Comparison of ENCODE assay signal across 13 cellular contexts in the genomic region with DNA sequence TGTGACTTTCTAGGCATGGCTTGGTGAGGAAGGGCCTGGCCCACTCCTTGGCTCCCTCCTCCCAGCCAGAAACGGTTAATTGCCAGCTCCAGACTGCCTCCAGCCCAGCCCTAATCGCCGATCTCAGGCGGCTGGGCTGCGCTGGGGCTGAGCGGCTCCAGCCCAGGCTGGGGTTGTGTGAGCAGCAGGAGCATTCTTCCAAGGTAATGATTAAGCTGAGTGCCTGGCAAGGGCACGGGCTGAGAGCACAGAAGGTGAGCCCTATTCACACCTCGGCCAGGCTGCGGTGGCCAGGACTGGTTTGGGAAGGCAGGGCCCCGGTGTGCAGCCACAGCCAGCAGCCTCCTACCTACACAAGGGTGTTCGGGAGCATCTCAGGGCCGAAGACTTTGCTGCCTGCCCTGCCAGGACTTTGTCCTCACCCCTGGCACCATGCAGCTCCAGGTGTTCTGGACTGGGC. TPM values are rescaled to one million over a fixed set of nuclear protein-coding genes. Genes with fewer than 3 reads are reported as not detected.
DNase-seq lines count a peak whose midpoint lies in the region; ATAC-seq and TF ChIP-seq lines count a peak whose summit lies in the region.
"Had no signal": no experiment of that assay in that cellular context is flagged by ENCODE, and none has a peak within 500 bp of the region (broad histone marks: within the 10 kb centered on the region; RNA-seq: fewer than 3 reads in every experiment).

TSS of gene TMEM72 (plus strand) at position 257 of the 460 bp plus-strand sequence. CDS start at position 433, 176 bp downstream.

- intact Hi-C loops in Calu3 (cut with micrococcal nuclease; ENCODE audit: unreplicated experiment): loop anchor here (5.0 kb wide), 1 partner anchor 44 kb away; no protein-coding TSS in a partner anchor

- CTCF ChIA-PET in Calu3 (lab: Charles Lee): interaction anchor here (0.6 to 2.2 kb wide), 6 partner anchors 9 to 752 kb away, joined by 3 to 5 read pairs (median 4); no protein-coding TSS in a partner anchor
- CTCF ChIA-PET in activated CD4-positive, alpha-beta T cell treated with anti-CD3 and anti-CD28 coated beads, Interleukin-2, amount 10 ng/mL, durations not matched to agents 7 days and 5 days (lab: Charles Lee): no interaction called here

- H3K27me3 Mint-ChIP-seq in Calu3 (ENCODE audit: unreplicated experiment): peaks cover 15% of the 10 kb centered on the region
- peaks cover 15% of the 10 kb centered on the region for H3K27me3 Mint-ChIP-seq in glutamatergic neuron (ENCODE audit: unreplicated experiment)
- H3K27me3 Mint-ChIP-seq in nephron progenitor cell (ENCODE audit: low read depth, poor library complexity): no peaks in the 10 kb centered on the region
- no peaks in the 10 kb centered on the region for H3K27me3 Mint-ChIP-seq in activated CD4-positive, alpha-beta T cell treated with anti-CD3 and anti-CD28 coated beads, Interleukin-2, amount 10 ng/mL, durations not matched to agents 7 days and 5 days

- H3K4me1 Mint-ChIP-seq in Calu3 (ENCODE audit: low read depth, unreplicated experiment) (peaks cover 14% of the 10 kb centered on the region), glutamatergic neuron (ENCODE audit: low read depth, unreplicated experiment) (peaks cover 42% of the 10 kb centered on the region), nephron progenitor cell (peaks cover 11% of the 10 kb centered on the region)
- H3K4me1 Mint-ChIP-seq in activated CD4-positive, alpha-beta T cell treated with anti-CD3 and anti-CD28 coated beads, Interleukin-2, amount 10 ng/mL, durations not matched to agents 7 days and 5 days: peaks cover 16% of the 10 kb centered on the region

- H3K36me3 Mint-ChIP-seq in Calu3 (ENCODE audit: insufficient read depth, unreplicated experiment) (no peaks in the 10 kb centered on the region), glutamatergic neuron (ENCODE audit: unreplicated experiment) (no peaks in the 10 kb centered on the region), nephron progenitor cell (ENCODE audit: low read depth) (no peaks in the 10 kb centered on the region)
- no peaks in the 10 kb centered on the region for H3K36me3 Mint-ChIP-seq in activated CD4-positive, alpha-beta T cell treated with anti-CD3 and anti-CD28 coated beads, Interleukin-2, amount 10 ng/mL, durations not matched to agents 7 days and 5 days (ENCODE audit: low read depth)

- H3K27ac Mint-ChIP-seq in Calu3 (ENCODE audit: unreplicated experiment) (no peak within 1 kb of the TSS), glutamatergic neuron (ENCODE audit: unreplicated experiment) (no peak within 1 kb of the TSS), nephron progenitor cell (no peak within 1 kb of the TSS)
- no peak within 1 kb of the TSS for H3K27ac Mint-ChIP-seq in activated CD4-positive, alpha-beta T cell treated with anti-CD3 and anti-CD28 coated beads, Interleukin-2, amount 10 ng/mL, durations not matched to agents 7 days and 5 days

- no peak for ATAC-seq in GM21447 (IDR thresholded peaks at IDR 0.05; ENCODE audit: unreplicated experiment)
- ATAC-seq in GM18873 (IDR thresholded peaks at IDR 0.05; ENCODE audit: low FRiP score, unreplicated experiment): no peak

- POLR2A ChIA-PET in activated CD4-positive, alpha-beta T cell treated with anti-CD3 and anti-CD28 coated beads, Interleukin-2, amount 10 ng/mL, durations not matched to agents 7 days and 5 days (lab: Charles Lee): no interaction called here

- no TSS peak for BruUV-seq in Calu3 (replicated peaks; lab: Mats Ljungman, UMichigan)

- H3K4me3 Mint-ChIP-seq in Calu3 (ENCODE audit: low read depth, unreplicated experiment): peak within 1 kb of the TSS; percentile 33
- H3K4me3 Mint-ChIP-seq in glutamatergic neuron (ENCODE audit: unreplicated experiment): no peak within 1 kb of the TSS
- peak within 1 kb of the TSS; percentile 54 for H3K4me3 Mint-ChIP-seq in nephron progenitor cell
- no peak within 1 kb of the TSS for H3K4me3 Mint-ChIP-seq in activated CD4-positive, alpha-beta T cell treated with anti-CD3 and anti-CD28 coated beads, Interleukin-2, amount 10 ng/mL, durations not matched to agents 7 days and 5 days

- TF ChIP-seq CTCF in Calu3 (IDR thresholded peaks at IDR 0.05; ENCODE audit: unreplicated experiment) (no peak), glutamatergic neuron (IDR thresholded peaks at IDR 0.05; ENCODE audit: partially characterized antibody, unreplicated experiment) (no peak), nephron progenitor cell (IDR thresholded peaks at IDR 0.05) (no peak)

- no peaks in the 10 kb centered on the region for H3K9me3 Mint-ChIP-seq in Calu3 (ENCODE audit: low read depth, unreplicated experiment)
- peaks cover 13% of the 10 kb centered on the region for H3K9me3 Mint-ChIP-seq in glutamatergic neuron (ENCODE audit: unreplicated experiment)
- H3K9me3 Mint-ChIP-seq in nephron progenitor cell: no peaks in the 10 kb centered on the region
- peaks cover 4% of the 10 kb centered on the region for H3K9me3 Mint-ChIP-seq in activated CD4-positive, alpha-beta T cell treated with anti-CD3 and anti-CD28 coated beads, Interleukin-2, amount 10 ng/mL, durations not matched to agents 7 days and 5 days

- DNase-seq in Calu3 (peak; percentile 79), NCI-H2227 treated with DMSO at 0.1 percent for 48 hours (lab: John Stamatoyannopoulos, UW) (peak; percentile 35), glutamatergic neuron (peak; percentile 41), nephron progenitor cell (peak; percentile 57), GM19240 (ENCODE audit: insufficient read length, low spot score) (no peak)
- no peak for DNase-seq in activated CD4-positive, alpha-beta T cell treated with anti-CD3 and anti-CD28 coated beads, Interleukin-2, amount 10 ng/mL, durations not matched to agents 7 days and 5 days
- DNase-seq: activated CD4-positive, alpha-beta T cell treated with anti-CD3 and anti-CD28 coated beads, Interleukin-2, amount 50 U/mL, for 4 hours; GM23248; NCI-H1092 treated with DMSO at 0.1 percent for 48 hours; SHP77 had no signal

RNA-seq across cellular contexts. Expression of gene TMEM72, which starts in this region (rescaled TPM):
- total RNA-seq in Calu3 (2022) (not detected in 2 replicates), glutamatergic neuron (ENCODE audit: unreplicated experiment) (not detected)
- not detected for total RNA-seq in activated CD4-positive, alpha-beta T cell treated with anti-CD3 and anti-CD28 coated beads, Interleukin-2, amount 10 ng/mL, durations not matched to agents 7 days and 5 days
- total RNA-seq: GM23248, lung microvascular endothelial cell had no signal

Comparison
In these comparisons a context has a peak if more than half of its experiments do, and no peak if none do; other contexts are left out.
1. Peak in DNase-seq in Calu3; RNA of the gene not detected or under 1 TPM.
2. Peak in DNase-seq in glutamatergic neuron; RNA of the gene not detected or under 1 TPM.
3. DNase-seq: peak in NCI-H2227 treated with DMSO at 0.1 percent for 48 hours (single experiment) and nephron progenitor cell (single experiment); none in GM19240 (single experiment) and activated CD4-positive, alpha-beta T cell treated with anti-CD3 and anti-CD28 coated beads, Interleukin-2, amount 10 ng/mL, durations not matched to agents 7 days and 5 days (single experiment).
4. H3K4me3 Mint-ChIP-seq: peak in Calu3 (single experiment) and nephron progenitor cell (single experiment); none in glutamatergic neuron (single experiment) and activated CD4-positive, alpha-beta T cell treated with anti-CD3 and anti-CD28 coated beads, Interleukin-2, amount 10 ng/mL, durations not matched to agents 7 days and 5 days (single experiment).